Comparison of ENCODE assay signal across 11 cellular contexts in the genomic region with DNA sequence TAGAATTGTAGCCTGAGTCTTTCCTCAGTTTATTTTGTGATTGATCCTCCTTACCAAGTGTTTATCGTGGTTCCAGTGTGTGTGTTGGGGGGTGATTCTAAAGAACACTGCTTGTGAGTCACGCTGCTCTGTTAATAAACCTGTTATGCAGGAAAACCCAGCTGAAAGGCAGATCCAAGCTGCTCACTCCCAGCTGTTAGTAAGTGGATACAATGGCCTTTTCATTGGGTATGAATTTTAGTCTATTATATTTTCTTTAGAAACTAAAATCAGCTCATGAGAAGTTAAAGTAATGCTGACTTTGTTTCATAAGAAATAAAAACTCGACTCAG. TPM values are rescaled to one million over a fixed set of nuclear protein-coding genes. Genes with fewer than 3 reads are reported as not detected.
DNase-seq lines count a peak whose midpoint lies in the region; ATAC-seq and TF ChIP-seq lines count a peak whose summit lies in the region.
"Had no signal": no experiment of that assay in that cellular context is flagged by ENCODE, and none has a peak within 500 bp of the region (broad histone marks: within the 10 kb centered on the region; RNA-seq: fewer than 3 reads in every experiment).

No MANE protein-coding gene starts in this region.

- no peak for TF ChIP-seq RAD21 in Ishikawa (IDR thresholded peaks at IDR 0.05; ENCODE audit: low read depth)

- H3K27ac ChIP-seq in substantia nigra (ENCODE audit: low read depth, low read length, poor library complexity, severe bottlenecking), result no peak overlapping the region

- H3K9ac ChIP-seq in mucosa of stomach (ENCODE audit: low read length), result peak overlapping the region; percentile 48

- no peaks in the 10 kb centered on the region for H3K36me3 ChIP-seq in mucosa of stomach (ENCODE audit: control insufficient read depth, insufficient read depth, low read length)

- H3K27me3 Mint-ChIP-seq in chondrocyte (ENCODE audit: low read depth), result no peaks in the 10 kb centered on the region
- peaks cover 9% of the 10 kb centered on the region for H3K27me3 Mint-ChIP-seq in T-helper 17 cell

- H3K9me3 Mint-ChIP-seq in chondrocyte (ENCODE audit: low read depth), result no peaks in the 10 kb centered on the region

- TF ChIP-seq CTCF in chondrocyte (IDR thresholded peaks at IDR 0.05), result no peak

- H3K4me3 ChIP-seq in mucosa of stomach (ENCODE audit: low read length), result no peak overlapping the region
- H3K4me3 ChIP-seq: GM12878 had no signal

- TF ChIP-seq EP300 in Ishikawa (IDR thresholded peaks at IDR 0.05; ENCODE audit: borderline replicate concordance), result no peak; the same call in 1 of the 2 replicates

- no peaks in the 10 kb centered on the region for H3K9me3 ChIP-seq in mucosa of stomach (ENCODE audit: control insufficient read depth, low read length)
- H3K9me3 ChIP-seq in T-helper 17 cell (ENCODE audit: control insufficient read depth, low read length, poor library complexity, severe bottlenecking), result no peaks in the 10 kb centered on the region

- no peaks in the 10 kb centered on the region for H3K36me3 Mint-ChIP-seq in chondrocyte (ENCODE audit: low read depth)
- H3K36me3 Mint-ChIP-seq in T-helper 17 cell (ENCODE audit: low read depth), result no peaks in the 10 kb centered on the region

- no peaks in the 10 kb centered on the region for H3K27me3 ChIP-seq in mucosa of stomach (ENCODE audit: control insufficient read depth, insufficient read depth, low read length)

- H3K4me1 Mint-ChIP-seq in chondrocyte (ENCODE audit: low read depth) (peaks cover 74% of the 10 kb centered on the region), T-helper 17 cell (peaks cover 3% of the 10 kb centered on the region)

- H3K4me3 Mint-ChIP-seq in chondrocyte (ENCODE audit: unreplicated experiment) (peak overlapping the region; percentile 71), T-helper 17 cell (no peak overlapping the region)

- ATAC-seq in GM19023 (IDR thresholded peaks at IDR 0.05; ENCODE audit: unreplicated experiment), result no peak
- no peak for ATAC-seq in T-helper 17 cell
- ATAC-seq: GM12878 had no signal

- DNase-seq in AG08396 (ENCODE audit: low spot score), result peak; percentile 56
- no peak for DNase-seq in chondrocyte (ENCODE audit: low spot score)
- DNase-seq in substantia nigra (lab: John Stamatoyannopoulos, UW), result no peak
- DNase-seq in stimulated activated CD4-positive, alpha-beta T cell treated with anti-CD3 and anti-CD28 coated beads, Interleukin-4, amount 100 ng/mL, for 1 hour, result no peak
- DNase-seq in T-helper 17 cell, result no peak
- DNase-seq: central memory CD4-positive, alpha-beta T cell; NCI-H187 treated with DMSO at 0.1 percent for 48 hours had no signal

- peaks cover 30% of the 10 kb centered on the region for H3K4me1 ChIP-seq in mucosa of stomach (ENCODE audit: control insufficient read depth, insufficient read depth, low read length)

- peak overlapping the region; percentile 100 for H3K27ac Mint-ChIP-seq in chondrocyte (ENCODE audit: unreplicated experiment)
- H3K27ac Mint-ChIP-seq in T-helper 17 cell, result no peak overlapping the region

TF ChIP-seq in Ishikawa, 13 proteins besides CTCF, POLR2A, EP300 and RAD21:
- TF ChIP-seq, protein P1, sequence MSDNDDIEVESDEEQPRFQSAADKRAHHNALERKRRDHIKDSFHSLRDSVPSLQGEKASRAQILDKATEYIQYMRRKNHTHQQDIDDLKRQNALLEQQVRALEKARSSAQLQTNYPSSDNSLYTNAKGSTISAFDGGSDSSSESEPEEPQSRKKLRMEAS (IDR thresholded peaks at IDR 0.05), result 0 out of 2 replicates have a peak, but pooled peaks have one; percentile 16
- TF ChIP-seq EGR1 (IDR thresholded peaks at IDR 0.05) (no peak), YY1 (IDR thresholded peaks at IDR 0.05; ENCODE audit: low read depth) (no peak), TCF12 (IDR thresholded peaks at IDR 0.05; ENCODE audit: low read depth) (no peak)

RNA-seq across cellular contexts. Expression of a gene that starts 12.2 kb away (rescaled TPM):
- 878 to 1,290 TPM (median 1,265 TPM) in 3 replicates for total RNA-seq in chondrocyte
- total RNA-seq in T-helper 17 cell, result 10 to 100 TPM; 41.4 to 46.5 TPM

RNA-seq across cellular contexts. Expression of a gene that starts 26.5 kb away (rescaled TPM):
- total RNA-seq in chondrocyte, result 9.6 to 14.4 TPM (median 11.7 TPM) in 3 replicates
- total RNA-seq in T-helper 17 cell, result 1 to 10 TPM in 1 of 2 donors, under 1 TPM in 1; 0.21 to 1.0 TPM

Comparison
In these comparisons a context has a peak if more than half of its experiments do, and no peak if none do; other contexts are left out.
1. RNA of a gene that starts 12.2 kb away (total RNA-seq): 878 to 1,290 TPM in chondrocyte; 41.4 to 46.5 TPM in T-helper 17 cell; every median in the first group is over 10 times any median in the second.